Comparison of ENCODE assay signal across 28 cellular contexts in genomic region chr1:183582021-183582746, GRCh38. TPM values are rescaled to one million over a fixed set of nuclear protein-coding genes. Genes with fewer than 3 reads are reported as not detected.
DNase-seq lines count a peak whose midpoint lies in the region; ATAC-seq, FAIRE-seq and TF ChIP-seq lines count a peak whose summit lies in the region.
"Had no signal": no experiment of that assay in that cellular context is flagged by ENCODE, and none has a peak within 500 bp of the region (broad histone marks: within the 10 kb centered on the region; RNA-seq: fewer than 3 reads in every experiment).

No MANE protein-coding gene starts in this region.

- peak overlapping the region; percentile 45 for H3K27ac Mint-ChIP-seq in progenitor cell of endocrine pancreas
- H3K27ac Mint-ChIP-seq: activated naive CD4-positive, alpha-beta T cell treated with anti-CD3 and anti-CD28 coated beads for 36 hours; stimulated activated memory B cell treated with anti-CD40 and anti-IgM and Interleukin-4, amounts not matched to agents 10 μg/mL and 1 μg/mL and 100 μg/mL, for 72 hours had no signal

- H3K27me3 ChIP-seq in left ventricle myocardium inferior (ENCODE audit: low read depth), result no peaks in the 10 kb centered on the region
- no peaks in the 10 kb centered on the region for H3K27me3 ChIP-seq in right atrium auricular region

- H3K9me3 Mint-ChIP-seq in progenitor cell of endocrine pancreas (ENCODE audit: low read depth), result no peaks in the 10 kb centered on the region
- H3K9me3 Mint-ChIP-seq: activated naive CD4-positive, alpha-beta T cell treated with anti-CD3 and anti-CD28 coated beads for 36 hours; central memory CD8-positive, alpha-beta T cell; naive thymus-derived CD8-positive, alpha-beta T cell; stimulated activated memory B cell treated with anti-CD40 and anti-IgM and Interleukin-4, amounts not matched to agents 10 μg/mL and 1 μg/mL and 100 μg/mL, for 72 hours had no signal

- H3K36me3 ChIP-seq in left ventricle myocardium inferior (no peaks in the 10 kb centered on the region), right atrium auricular region (no peaks in the 10 kb centered on the region)

- H3K27ac ChIP-seq in left ventricle myocardium inferior (replicated peaks) (peak overlapping the region; percentile 26), right atrium auricular region (peak overlapping the region in 1 of 2 donors; percentile 10), substantia nigra (ENCODE audit: low read depth, low read length, poor library complexity, severe bottlenecking) (no peak overlapping the region)
- H3K27ac ChIP-seq: A549, parathyroid adenoma had no signal

- no peak for FAIRE-seq in urothelium cell line (lab: Jason Lieb, UNC)
- FAIRE-seq: A549, TTC549 had no signal

- intact Hi-C loops in left ventricle myocardium inferior (cut with micrococcal nuclease), result no loop called here

- H3K4me3 ChIP-seq in left ventricle myocardium inferior (no peak overlapping the region), right atrium auricular region (no peak overlapping the region)
- H3K4me3 ChIP-seq: A549 had no signal

- DNase-seq in left ventricle myocardium inferior (no peak), right atrium auricular region (ENCODE audit: low spot score) (no peak), iPS-NIHi11 (ENCODE audit: low spot score) (peak; percentile 40), progenitor cell of endocrine pancreas (ENCODE audit: low spot score, unreplicated experiment) (no peak), anterior cingulate cortex (lab: John Stamatoyannopoulos, UW) (no peak), substantia nigra (lab: John Stamatoyannopoulos, UW) (no peak), urothelium cell line (ENCODE audit: low spot score) (no peak)
- DNase-seq: activated CD4-positive, alpha-beta T cell treated with anti-CD3 and anti-CD28 coated beads for 1 hour; activated naive CD4-positive, alpha-beta T cell treated with anti-CD3 and anti-CD28 coated beads for 36 hours; activated T-cell treated with anti-CD3 and anti-CD28 coated beads, Interleukin-2, amount 50 U/mL, for 48 hours; amygdala; foreskin fibroblast; islet precursor cell; Kasumi-1; mesenchymal stem cell; naive thymus-derived CD8-positive, alpha-beta T cell; NCI-H1092; NCI-H2029 treated with DMSO at 0.1 percent for 48 hours; NCI-H82; PC-3; SHP77 treated with DMSO at 0.1 percent for 48 hours; stimulated activated CD4-positive, alpha-beta T cell treated with anti-CD3 and anti-CD28 coated beads, Interleukin-1b, Interleukin-23, amount 100 ng/mL, for 48 hours had no signal

- TF ChIP-seq CTCF in left ventricle myocardium inferior (IDR thresholded peaks at IDR 0.05; ENCODE audit: borderline replicate concordance), result no peak
- no peak for TF ChIP-seq CTCF in right atrium auricular region (IDR thresholded peaks at IDR 0.05)
- no peak for TF ChIP-seq CTCF in progenitor cell of endocrine pancreas (IDR thresholded peaks at IDR 0.05; ENCODE audit: unreplicated experiment)

- H3K4me1 ChIP-seq in left ventricle myocardium inferior, result peaks cover 43% of the 10 kb centered on the region
- H3K4me1 ChIP-seq in right atrium auricular region, result peaks cover 0 to 16% of the 10 kb centered on the region in 2 donors
- H3K4me1 ChIP-seq: A549, parathyroid adenoma had no signal

- no peaks in the 10 kb centered on the region for H3K4me1 Mint-ChIP-seq in progenitor cell of endocrine pancreas (ENCODE audit: low read depth)
- H3K4me1 Mint-ChIP-seq: central memory CD8-positive, alpha-beta T cell had no signal

- no peak overlapping the region for H3K4me3 Mint-ChIP-seq in progenitor cell of endocrine pancreas (ENCODE audit: low read depth)
- H3K4me3 Mint-ChIP-seq: activated naive CD4-positive, alpha-beta T cell treated with anti-CD3 and anti-CD28 coated beads for 36 hours; central memory CD8-positive, alpha-beta T cell; naive thymus-derived CD8-positive, alpha-beta T cell; stimulated activated memory B cell treated with anti-CD40 and anti-IgM and Interleukin-4, amounts not matched to agents 10 μg/mL and 1 μg/mL and 100 μg/mL, for 72 hours had no signal

- H3K9me3 ChIP-seq in left ventricle myocardium inferior (replicated peaks) (no peaks in the 10 kb centered on the region), right atrium auricular region (no peaks in the 10 kb centered on the region)
- H3K9me3 ChIP-seq: A549 had no signal

- no peaks in the 10 kb centered on the region for H3K36me3 Mint-ChIP-seq in progenitor cell of endocrine pancreas (ENCODE audit: insufficient read depth)

- no peaks in the 10 kb centered on the region for H3K27me3 Mint-ChIP-seq in progenitor cell of endocrine pancreas
- H3K27me3 Mint-ChIP-seq: central memory CD8-positive, alpha-beta T cell; stimulated activated memory B cell treated with anti-CD40 and anti-IgM and Interleukin-4, amounts not matched to agents 10 μg/mL and 1 μg/mL and 100 μg/mL, for 72 hours had no signal

- no peak for ATAC-seq in GM21737 (IDR thresholded peaks at IDR 0.05; ENCODE audit: unreplicated experiment)
- ATAC-seq: A549; naive thymus-derived CD8-positive, alpha-beta T cell; PC-3; stimulated activated memory B cell treated with anti-CD40 and anti-IgM and Interleukin-4, amounts not matched to agents 10 μg/mL and 1 μg/mL and 100 μg/mL, for 72 hours had no signal

RNA-seq across cellular contexts. Expression of gene NCF2, which starts 8.1 kb away (rescaled TPM):
- total RNA-seq in left ventricle myocardium inferior, result 4.5 TPM
- 10 to 100 TPM in 1 of 2 donors, 1 to 10 TPM in 1; 3.2 to 10.7 TPM for total RNA-seq in right atrium auricular region
- total RNA-seq in progenitor cell of endocrine pancreas, result 0.67 and 1.7 TPM in 2 replicates

RNA-seq across cellular contexts. Expression of gene ARPC5, which starts 53.4 kb away (rescaled TPM):
- 33.6 TPM for total RNA-seq in left ventricle myocardium inferior
- 10 to 100 TPM; 39.2 to 47.0 TPM for total RNA-seq in right atrium auricular region
- total RNA-seq in progenitor cell of endocrine pancreas, result 68.0 and 69.3 TPM in 2 replicates
